1 cellular context compared by ENCODE assay signal in the genomic region with DNA sequence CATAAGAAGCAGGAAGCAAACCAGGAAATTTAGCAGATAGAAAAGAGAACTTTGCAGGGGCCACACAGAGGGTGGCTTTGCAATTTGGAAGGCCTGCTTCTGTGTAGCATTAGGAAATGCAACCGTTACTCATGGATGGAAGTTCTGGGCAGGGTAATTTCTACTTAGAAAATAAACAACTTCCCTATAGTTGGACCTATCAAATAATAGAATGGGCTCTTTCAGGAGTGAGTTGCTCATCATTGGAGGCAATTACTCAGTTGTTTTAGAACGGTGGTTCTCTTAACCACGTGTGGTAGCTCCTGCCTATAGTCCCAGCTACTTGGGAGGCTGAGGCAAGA.
TF ChIP-seq lines count a peak whose summit lies in the region.

No MANE protein-coding gene starts in this region.

TF ChIP-seq in GM23338, 12 proteins besides CTCF, POLR2A, EP300 and RAD21 (continued from another document):
- TF ChIP-seq, protein P1, sequence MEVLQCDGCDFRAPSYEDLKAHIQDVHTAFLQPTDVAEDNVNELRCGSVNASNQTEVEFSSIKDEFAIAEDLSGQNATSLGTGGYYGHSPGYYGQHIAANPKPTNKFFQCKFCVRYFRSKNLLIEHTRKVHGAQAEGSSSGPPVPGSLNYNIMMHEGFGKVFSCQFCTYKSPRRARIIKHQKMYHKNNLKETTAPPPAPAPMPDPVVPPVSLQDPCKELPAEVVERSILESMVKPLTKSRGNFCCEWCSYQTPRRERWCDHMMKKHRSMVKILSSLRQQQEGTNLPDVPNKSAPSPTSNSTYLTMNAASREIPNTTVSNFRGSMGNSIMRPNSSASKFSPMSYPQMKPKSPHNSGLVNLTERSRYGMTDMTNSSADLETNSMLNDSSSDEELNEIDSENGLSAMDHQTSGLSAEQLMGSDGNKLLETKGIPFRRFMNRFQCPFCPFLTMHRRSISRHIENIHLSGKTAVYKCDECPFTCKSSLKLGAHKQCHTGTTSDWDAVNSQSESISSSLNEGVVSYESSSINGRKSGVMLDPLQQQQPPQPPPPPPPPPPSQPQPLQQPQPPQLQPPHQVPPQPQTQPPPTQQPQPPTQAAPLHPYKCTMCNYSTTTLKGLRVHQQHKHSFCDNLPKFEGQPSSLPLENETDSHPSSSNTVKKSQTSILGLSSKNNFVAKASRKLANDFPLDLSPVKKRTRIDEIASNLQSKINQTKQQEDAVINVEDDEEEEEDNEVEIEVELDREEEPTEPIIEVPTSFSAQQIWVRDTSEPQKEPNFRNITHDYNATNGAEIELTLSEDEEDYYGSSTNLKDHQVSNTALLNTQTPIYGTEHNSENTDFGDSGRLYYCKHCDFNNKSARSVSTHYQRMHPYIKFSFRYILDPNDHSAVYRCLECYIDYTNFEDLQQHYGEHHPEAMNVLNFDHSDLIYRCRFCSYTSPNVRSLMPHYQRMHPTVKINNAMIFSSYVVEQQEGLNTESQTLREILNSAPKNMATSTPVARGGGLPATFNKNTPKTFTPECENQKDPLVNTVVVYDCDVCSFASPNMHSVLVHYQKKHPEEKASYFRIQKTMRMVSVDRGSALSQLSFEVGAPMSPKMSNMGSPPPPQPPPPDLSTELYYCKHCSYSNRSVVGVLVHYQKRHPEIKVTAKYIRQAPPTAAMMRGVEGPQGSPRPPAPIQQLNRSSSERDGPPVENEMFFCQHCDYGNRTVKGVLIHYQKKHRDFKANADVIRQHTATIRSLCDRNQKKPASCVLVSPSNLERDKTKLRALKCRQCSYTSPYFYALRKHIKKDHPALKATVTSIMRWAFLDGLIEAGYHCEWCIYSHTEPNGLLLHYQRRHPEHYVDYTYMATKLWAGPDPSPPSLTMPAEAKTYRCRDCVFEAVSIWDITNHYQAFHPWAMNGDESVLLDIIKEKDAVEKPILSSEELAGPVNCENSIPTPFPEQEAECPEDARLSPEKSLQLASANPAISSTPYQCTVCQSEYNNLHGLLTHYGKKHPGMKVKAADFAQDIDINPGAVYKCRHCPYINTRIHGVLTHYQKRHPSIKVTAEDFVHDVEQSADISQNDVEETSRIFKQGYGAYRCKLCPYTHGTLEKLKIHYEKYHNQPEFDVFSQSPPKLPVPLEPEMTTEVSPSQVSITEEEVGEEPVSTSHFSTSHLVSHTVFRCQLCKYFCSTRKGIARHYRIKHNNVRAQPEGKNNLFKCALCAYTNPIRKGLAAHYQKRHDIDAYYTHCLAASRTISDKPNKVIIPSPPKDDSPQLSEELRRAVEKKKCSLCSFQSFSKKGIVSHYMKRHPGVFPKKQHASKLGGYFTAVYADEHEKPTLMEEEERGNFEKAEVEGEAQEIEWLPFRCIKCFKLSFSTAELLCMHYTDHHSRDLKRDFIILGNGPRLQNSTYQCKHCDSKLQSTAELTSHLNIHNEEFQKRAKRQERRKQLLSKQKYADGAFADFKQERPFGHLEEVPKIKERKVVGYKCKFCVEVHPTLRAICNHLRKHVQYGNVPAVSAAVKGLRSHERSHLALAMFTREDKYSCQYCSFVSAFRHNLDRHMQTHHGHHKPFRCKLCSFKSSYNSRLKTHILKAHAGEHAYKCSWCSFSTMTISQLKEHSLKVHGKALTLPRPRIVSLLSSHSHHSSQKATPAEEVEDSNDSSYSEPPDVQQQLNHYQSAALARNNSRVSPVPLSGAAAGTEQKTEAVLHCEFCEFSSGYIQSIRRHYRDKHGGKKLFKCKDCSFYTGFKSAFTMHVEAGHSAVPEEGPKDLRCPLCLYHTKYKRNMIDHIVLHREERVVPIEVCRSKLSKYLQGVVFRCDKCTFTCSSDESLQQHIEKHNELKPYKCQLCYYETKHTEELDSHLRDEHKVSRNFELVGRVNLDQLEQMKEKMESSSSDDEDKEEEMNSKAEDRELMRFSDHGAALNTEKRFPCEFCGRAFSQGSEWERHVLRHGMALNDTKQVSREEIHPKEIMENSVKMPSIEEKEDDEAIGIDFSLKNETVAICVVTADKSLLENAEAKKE (CRISPR knock-in tag; IDR thresholded peaks at IDR 0.05): no peak
- TF ChIP-seq POLR2AphosphoS5 (IDR thresholded peaks at IDR 0.05; ENCODE audit: low read depth): no peak
TF ChIP-seq in GM23338: peak in this region for 0.
